ENCODE assay signal across 1 cellular context in the genomic region with DNA sequence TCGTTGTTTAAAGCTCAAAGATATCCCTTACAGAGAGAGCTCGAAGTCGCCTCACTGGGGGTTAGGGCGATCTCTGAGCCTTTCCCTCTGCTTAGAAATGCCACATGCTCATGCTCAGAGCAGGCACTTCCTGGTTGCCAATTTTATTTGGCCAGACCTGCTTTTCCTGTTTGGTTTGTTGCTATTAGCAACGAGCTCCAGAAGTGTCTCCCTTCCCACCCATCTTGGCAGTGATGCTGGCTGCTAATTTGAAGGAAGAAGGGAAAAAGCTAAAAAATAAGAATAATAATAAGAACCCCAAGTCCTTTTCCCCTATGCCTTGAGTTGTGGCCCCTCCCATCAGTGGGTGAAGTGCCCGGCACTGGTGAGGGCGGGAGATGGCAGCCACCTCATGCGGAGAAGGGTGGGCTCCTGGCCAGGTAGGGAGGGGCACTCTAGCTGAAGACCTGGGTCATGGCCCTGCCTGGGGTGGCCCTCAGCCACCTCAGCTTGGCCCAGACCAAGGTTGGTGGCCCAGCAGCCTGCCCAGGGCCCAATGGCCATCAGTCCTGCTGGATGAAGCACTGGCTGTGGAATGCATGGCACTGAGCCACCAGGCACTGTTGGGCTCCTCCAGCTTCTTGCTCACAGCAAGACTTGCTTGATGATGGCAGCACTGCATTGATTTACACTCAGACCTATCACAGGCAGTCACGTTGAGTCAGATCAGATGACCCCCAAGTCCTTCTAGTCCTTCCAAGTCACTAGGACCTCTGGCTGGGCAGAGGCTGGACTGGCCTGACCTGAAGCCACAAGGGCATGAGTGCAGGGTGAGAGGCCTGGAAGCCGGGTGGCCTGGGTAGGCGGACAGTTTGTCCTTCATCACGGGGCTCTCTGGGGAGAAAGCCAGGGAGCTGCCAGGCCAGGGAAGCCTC.
TF ChIP-seq lines count a peak whose summit lies in the region.

No MANE protein-coding gene starts in this region.

TF ChIP-seq in H1, 55 proteins besides CTCF, POLR2A, EP300 and RAD21:
- peak; percentile 51; the same call in 1 of the 2 replicates for TF ChIP-seq E2F6 (IDR thresholded peaks at IDR 0.05)
- peak; percentile 36; the same call in 1 of the 2 replicates for TF ChIP-seq MAX (IDR thresholded peaks at IDR 0.05)
- no peak for TF ChIP-seq EGR1 (IDR thresholded peaks at IDR 0.05; ENCODE audit: borderline replicate concordance, low read depth, low read length)
